1 cellular context compared by ENCODE assay signal in the genomic region with DNA sequence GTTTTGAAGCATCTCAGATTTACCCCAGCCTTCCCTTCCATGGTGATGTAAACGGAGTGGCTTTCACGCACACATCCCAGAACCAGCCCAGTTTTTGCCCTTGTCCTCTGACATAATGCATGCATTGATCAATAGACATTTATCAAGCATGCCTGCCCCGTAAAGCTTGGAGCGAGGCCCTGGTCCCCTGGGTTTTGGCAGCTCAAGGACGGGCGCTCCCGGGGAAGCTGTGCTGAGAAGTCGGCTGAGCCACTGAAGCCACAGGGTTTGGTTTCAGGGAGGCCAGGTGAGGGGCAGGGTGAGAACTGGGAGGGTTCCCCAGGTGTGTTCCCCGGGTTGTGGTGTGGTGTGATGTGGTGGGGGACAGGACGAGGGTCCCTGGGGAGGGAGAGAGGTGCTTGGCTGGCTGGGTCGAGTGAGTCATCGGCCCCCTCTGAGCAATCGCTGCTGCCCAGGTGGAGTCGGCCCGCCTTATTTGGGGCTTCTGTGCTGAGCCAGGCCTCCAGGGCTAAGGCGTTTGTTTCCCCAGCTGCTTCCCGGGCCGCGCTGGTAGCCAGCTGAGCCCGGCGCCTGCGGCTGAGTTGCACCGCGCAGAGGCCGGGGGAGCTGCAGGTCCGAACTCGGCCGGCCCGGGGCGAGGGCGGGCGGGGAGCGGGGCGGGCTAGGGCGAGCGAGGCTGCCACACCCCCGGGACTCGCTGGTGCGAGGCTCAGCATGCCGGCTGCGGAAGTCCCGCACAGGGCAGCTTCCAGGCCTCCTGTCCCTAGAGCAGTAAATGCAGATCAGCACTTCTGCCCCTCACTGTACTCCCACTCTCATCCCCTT.
A peak's percentile ranks its signal among the peaks of the same experiment; 100 is the strongest.
TF ChIP-seq lines count a peak whose summit lies in the region.

No MANE protein-coding gene starts in this region.

TF ChIP-seq in K562, 482 proteins besides CTCF, POLR2A, EP300 and RAD21 (continued from another document and continues in another):
- TF ChIP-seq, protein P1, sequence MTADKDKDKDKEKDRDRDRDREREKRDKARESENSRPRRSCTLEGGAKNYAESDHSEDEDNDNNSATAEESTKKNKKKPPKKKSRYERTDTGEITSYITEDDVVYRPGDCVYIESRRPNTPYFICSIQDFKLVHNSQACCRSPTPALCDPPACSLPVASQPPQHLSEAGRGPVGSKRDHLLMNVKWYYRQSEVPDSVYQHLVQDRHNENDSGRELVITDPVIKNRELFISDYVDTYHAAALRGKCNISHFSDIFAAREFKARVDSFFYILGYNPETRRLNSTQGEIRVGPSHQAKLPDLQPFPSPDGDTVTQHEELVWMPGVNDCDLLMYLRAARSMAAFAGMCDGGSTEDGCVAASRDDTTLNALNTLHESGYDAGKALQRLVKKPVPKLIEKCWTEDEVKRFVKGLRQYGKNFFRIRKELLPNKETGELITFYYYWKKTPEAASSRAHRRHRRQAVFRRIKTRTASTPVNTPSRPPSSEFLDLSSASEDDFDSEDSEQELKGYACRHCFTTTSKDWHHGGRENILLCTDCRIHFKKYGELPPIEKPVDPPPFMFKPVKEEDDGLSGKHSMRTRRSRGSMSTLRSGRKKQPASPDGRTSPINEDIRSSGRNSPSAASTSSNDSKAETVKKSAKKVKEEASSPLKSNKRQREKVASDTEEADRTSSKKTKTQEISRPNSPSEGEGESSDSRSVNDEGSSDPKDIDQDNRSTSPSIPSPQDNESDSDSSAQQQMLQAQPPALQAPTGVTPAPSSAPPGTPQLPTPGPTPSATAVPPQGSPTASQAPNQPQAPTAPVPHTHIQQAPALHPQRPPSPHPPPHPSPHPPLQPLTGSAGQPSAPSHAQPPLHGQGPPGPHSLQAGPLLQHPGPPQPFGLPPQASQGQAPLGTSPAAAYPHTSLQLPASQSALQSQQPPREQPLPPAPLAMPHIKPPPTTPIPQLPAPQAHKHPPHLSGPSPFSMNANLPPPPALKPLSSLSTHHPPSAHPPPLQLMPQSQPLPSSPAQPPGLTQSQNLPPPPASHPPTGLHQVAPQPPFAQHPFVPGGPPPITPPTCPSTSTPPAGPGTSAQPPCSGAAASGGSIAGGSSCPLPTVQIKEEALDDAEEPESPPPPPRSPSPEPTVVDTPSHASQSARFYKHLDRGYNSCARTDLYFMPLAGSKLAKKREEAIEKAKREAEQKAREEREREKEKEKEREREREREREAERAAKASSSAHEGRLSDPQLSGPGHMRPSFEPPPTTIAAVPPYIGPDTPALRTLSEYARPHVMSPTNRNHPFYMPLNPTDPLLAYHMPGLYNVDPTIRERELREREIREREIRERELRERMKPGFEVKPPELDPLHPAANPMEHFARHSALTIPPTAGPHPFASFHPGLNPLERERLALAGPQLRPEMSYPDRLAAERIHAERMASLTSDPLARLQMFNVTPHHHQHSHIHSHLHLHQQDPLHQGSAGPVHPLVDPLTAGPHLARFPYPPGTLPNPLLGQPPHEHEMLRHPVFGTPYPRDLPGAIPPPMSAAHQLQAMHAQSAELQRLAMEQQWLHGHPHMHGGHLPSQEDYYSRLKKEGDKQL (CRISPR knock-in tag; IDR thresholded peaks at IDR 0.05; ENCODE audit: borderline replicate concordance), result no peak
- TF ChIP-seq LCOR (CRISPR knock-in tag; IDR thresholded peaks at IDR 0.05) (no peak), LEF1 (IDR thresholded peaks at IDR 0.05) (peak; percentile 43; the same call in 1 of the 2 replicates), RBFOX2 (IDR thresholded peaks at IDR 0.05; ENCODE audit: low read depth, low read length) (peak; percentile 59), HDAC1 (IDR thresholded peaks at IDR 0.05) (peak in 1 of 2 experiments; percentile 74; a peak in 2 of 4 replicates), ARID1B (IDR thresholded peaks at IDR 0.05) (peak; percentile 98), ZKSCAN3 (CRISPR knock-in tag; IDR thresholded peaks at IDR 0.05) (no peak), ESRRB (CRISPR knock-in tag; IDR thresholded peaks at IDR 0.05; ENCODE audit: borderline replicate concordance) (no peak), ZKSCAN8 (CRISPR knock-in tag; IDR thresholded peaks at IDR 0.05) (no peak), ZNF324 (CRISPR knock-in tag; IDR thresholded peaks at IDR 0.05) (no peak; the same call in 1 of the 2 replicates), PTBP1 (IDR thresholded peaks at IDR 0.05; ENCODE audit: low read depth, low read length) (no peak), CHD2 (IDR thresholded peaks at IDR 0.05; ENCODE audit: low read depth, low read length) (0 out of 2 replicates have a peak, but pooled peaks have one; percentile 15), ZNF707 (CRISPR knock-in tag; conservative IDR thresholded peaks at IDR 0.05) (no peak), PHTF2 (CRISPR knock-in tag; IDR thresholded peaks at IDR 0.05) (no peak), ZNF121 (CRISPR knock-in tag; conservative IDR thresholded peaks at IDR 0.05) (no peak), ZNF124 (CRISPR knock-in tag; IDR thresholded peaks at IDR 0.05) (no peak), MYC (IDR thresholded peaks at IDR 0.05; ENCODE audit: low read depth, low read length) (peak; percentile 50), MYC (CRISPR knock-in tag; IDR thresholded peaks at IDR 0.05; ENCODE audit: borderline replicate concordance, low read depth) (no peak), TARDBP (IDR thresholded peaks at IDR 0.05) (0 out of 2 replicates have a peak, but pooled peaks have one; percentile 57), RUNX1 (IDR thresholded peaks at IDR 0.05; ENCODE audit: low read depth) (peak; percentile 77; the same call in 1 of the 2 replicates), ELF4 (CRISPR knock-in tag; IDR thresholded peaks at IDR 0.05) (peak; percentile 78; the same call in 1 of the 2 replicates), NR2C1 (IDR thresholded peaks at IDR 0.05) (no peak), NR2C1 (tag; IDR thresholded peaks at IDR 0.05) (no peak), TCF3 (CRISPR knock-in tag; IDR thresholded peaks at IDR 0.05) (peak; percentile 97), SRSF9 (IDR thresholded peaks at IDR 0.05; ENCODE audit: borderline replicate concordance, low read depth, low read length) (no peak), EP400 (IDR thresholded peaks at IDR 0.05) (no peak), GATA2 (CRISPR knock-in tag; IDR thresholded peaks at IDR 0.05) (peak; percentile 96), BRCA1 (IDR thresholded peaks at IDR 0.05) (no peak), BRCA1 (CRISPR knock-in tag; IDR thresholded peaks at IDR 0.05) (no peak), NR2C2 (CRISPR knock-in tag; IDR thresholded peaks at IDR 0.05) (0 out of 2 replicates have a peak, but pooled peaks have one; percentile 38), NR2C2 (tag; IDR thresholded peaks at IDR 0.05) (no peak), ZNF143 (CRISPR knock-in tag; IDR thresholded peaks at IDR 0.05) (no peak)
- TF ChIP-seq, protein P2, sequence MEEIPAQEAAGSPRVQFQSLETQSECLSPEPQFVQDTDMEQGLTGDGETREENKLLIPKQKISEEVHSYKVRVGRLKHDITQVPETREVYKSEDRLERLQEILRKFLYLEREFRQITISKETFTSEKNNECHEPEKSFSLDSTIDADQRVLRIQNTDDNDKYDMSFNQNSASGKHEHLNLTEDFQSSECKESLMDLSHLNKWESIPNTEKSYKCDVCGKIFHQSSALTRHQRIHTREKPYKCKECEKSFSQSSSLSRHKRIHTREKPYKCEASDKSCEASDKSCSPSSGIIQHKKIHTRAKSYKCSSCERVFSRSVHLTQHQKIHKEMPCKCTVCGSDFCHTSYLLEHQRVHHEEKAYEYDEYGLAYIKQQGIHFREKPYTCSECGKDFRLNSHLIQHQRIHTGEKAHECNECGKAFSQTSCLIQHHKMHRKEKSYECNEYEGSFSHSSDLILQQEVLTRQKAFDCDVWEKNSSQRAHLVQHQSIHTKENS (CRISPR knock-in tag; IDR thresholded peaks at IDR 0.05), result no peak
- TF ChIP-seq, protein P3, sequence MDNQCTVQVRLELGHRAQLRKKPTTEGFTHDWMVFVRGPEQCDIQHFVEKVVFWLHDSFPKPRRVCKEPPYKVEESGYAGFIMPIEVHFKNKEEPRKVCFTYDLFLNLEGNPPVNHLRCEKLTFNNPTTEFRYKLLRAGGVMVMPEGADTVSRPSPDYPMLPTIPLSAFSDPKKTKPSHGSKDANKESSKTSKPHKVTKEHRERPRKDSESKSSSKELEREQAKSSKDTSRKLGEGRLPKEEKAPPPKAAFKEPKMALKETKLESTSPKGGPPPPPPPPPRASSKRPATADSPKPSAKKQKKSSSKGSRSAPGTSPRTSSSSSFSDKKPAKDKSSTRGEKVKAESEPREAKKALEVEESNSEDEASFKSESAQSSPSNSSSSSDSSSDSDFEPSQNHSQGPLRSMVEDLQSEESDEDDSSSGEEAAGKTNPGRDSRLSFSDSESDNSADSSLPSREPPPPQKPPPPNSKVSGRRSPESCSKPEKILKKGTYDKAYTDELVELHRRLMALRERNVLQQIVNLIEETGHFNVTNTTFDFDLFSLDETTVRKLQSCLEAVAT (IDR thresholded peaks at IDR 0.05), result peak in 1 of 2 experiments; percentile 31; a peak in 1 of 4 replicates
- TF ChIP-seq, protein P4, sequence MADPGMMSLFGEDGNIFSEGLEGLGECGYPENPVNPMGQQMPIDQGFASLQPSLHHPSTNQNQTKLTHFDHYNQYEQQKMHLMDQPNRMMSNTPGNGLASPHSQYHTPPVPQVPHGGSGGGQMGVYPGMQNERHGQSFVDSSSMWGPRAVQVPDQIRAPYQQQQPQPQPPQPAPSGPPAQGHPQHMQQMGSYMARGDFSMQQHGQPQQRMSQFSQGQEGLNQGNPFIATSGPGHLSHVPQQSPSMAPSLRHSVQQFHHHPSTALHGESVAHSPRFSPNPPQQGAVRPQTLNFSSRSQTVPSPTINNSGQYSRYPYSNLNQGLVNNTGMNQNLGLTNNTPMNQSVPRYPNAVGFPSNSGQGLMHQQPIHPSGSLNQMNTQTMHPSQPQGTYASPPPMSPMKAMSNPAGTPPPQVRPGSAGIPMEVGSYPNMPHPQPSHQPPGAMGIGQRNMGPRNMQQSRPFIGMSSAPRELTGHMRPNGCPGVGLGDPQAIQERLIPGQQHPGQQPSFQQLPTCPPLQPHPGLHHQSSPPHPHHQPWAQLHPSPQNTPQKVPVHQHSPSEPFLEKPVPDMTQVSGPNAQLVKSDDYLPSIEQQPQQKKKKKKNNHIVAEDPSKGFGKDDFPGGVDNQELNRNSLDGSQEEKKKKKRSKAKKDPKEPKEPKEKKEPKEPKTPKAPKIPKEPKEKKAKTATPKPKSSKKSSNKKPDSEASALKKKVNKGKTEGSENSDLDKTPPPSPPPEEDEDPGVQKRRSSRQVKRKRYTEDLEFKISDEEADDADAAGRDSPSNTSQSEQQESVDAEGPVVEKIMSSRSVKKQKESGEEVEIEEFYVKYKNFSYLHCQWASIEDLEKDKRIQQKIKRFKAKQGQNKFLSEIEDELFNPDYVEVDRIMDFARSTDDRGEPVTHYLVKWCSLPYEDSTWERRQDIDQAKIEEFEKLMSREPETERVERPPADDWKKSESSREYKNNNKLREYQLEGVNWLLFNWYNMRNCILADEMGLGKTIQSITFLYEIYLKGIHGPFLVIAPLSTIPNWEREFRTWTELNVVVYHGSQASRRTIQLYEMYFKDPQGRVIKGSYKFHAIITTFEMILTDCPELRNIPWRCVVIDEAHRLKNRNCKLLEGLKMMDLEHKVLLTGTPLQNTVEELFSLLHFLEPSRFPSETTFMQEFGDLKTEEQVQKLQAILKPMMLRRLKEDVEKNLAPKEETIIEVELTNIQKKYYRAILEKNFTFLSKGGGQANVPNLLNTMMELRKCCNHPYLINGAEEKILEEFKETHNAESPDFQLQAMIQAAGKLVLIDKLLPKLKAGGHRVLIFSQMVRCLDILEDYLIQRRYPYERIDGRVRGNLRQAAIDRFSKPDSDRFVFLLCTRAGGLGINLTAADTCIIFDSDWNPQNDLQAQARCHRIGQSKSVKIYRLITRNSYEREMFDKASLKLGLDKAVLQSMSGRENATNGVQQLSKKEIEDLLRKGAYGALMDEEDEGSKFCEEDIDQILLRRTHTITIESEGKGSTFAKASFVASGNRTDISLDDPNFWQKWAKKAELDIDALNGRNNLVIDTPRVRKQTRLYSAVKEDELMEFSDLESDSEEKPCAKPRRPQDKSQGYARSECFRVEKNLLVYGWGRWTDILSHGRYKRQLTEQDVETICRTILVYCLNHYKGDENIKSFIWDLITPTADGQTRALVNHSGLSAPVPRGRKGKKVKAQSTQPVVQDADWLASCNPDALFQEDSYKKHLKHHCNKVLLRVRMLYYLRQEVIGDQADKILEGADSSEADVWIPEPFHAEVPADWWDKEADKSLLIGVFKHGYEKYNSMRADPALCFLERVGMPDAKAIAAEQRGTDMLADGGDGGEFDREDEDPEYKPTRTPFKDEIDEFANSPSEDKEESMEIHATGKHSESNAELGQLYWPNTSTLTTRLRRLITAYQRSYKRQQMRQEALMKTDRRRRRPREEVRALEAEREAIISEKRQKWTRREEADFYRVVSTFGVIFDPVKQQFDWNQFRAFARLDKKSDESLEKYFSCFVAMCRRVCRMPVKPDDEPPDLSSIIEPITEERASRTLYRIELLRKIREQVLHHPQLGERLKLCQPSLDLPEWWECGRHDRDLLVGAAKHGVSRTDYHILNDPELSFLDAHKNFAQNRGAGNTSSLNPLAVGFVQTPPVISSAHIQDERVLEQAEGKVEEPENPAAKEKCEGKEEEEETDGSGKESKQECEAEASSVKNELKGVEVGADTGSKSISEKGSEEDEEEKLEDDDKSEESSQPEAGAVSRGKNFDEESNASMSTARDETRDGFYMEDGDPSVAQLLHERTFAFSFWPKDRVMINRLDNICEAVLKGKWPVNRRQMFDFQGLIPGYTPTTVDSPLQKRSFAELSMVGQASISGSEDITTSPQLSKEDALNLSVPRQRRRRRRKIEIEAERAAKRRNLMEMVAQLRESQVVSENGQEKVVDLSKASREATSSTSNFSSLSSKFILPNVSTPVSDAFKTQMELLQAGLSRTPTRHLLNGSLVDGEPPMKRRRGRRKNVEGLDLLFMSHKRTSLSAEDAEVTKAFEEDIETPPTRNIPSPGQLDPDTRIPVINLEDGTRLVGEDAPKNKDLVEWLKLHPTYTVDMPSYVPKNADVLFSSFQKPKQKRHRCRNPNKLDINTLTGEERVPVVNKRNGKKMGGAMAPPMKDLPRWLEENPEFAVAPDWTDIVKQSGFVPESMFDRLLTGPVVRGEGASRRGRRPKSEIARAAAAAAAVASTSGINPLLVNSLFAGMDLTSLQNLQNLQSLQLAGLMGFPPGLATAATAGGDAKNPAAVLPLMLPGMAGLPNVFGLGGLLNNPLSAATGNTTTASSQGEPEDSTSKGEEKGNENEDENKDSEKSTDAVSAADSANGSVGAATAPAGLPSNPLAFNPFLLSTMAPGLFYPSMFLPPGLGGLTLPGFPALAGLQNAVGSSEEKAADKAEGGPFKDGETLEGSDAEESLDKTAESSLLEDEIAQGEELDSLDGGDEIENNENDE (IDR thresholded peaks at IDR 0.05; ENCODE audit: low read depth, low read length), result no peak
- TF ChIP-seq, protein P5, sequence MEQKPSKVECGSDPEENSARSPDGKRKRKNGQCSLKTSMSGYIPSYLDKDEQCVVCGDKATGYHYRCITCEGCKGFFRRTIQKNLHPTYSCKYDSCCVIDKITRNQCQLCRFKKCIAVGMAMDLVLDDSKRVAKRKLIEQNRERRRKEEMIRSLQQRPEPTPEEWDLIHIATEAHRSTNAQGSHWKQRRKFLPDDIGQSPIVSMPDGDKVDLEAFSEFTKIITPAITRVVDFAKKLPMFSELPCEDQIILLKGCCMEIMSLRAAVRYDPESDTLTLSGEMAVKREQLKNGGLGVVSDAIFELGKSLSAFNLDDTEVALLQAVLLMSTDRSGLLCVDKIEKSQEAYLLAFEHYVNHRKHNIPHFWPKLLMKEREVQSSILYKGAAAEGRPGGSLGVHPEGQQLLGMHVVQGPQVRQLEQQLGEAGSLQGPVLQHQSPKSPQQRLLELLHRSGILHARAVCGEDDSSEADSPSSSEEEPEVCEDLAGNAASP (IDR thresholded peaks at IDR 0.05), result no peak
